ENCODE assay signal across 8 cellular contexts in the genomic region with DNA sequence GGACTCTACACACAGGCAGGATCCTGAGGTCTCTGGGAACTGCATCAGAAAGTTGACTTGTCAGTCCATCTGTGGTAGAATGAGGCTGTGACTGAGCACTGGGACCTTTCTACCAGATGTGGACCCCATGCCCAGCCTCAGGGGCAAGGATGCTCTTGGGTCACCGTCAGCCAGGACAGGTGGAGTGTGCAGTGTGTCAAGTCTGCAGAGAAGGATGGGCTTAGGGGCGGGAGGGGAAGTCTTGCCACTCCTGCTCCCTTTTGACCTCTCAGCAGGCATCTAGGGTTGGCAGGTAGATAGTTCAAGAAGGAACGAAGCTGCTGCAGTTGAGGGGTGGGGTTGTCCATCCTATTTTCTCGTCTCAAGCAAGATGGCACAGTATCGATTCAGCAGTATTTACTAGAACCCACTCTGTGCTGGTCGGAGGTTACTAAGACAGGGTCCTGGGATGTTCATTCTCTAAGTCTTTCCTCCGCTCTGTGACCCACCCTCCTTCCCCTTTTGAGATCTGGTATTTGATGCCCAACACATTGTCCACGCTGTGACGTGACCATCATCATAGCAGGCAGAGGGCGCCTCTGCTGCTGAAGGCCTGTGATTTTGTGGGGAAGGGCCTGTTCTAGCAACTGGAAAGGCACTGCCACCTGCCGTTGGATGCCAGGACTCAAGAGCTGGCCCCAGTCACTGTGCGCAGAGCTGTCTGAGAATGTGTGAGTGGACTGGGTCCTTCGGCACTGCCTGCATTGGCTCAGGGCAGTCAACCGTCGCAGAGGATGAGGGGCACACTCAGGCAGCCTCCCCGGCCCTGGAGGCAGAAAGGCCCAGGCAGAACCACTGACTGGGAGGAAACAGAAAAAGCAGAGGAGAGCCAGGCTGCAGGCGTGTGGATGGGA. TPM values are rescaled to one million over a fixed set of nuclear protein-coding genes. Genes with fewer than 3 reads are reported as not detected.
A peak's percentile ranks its signal among the peaks of the same experiment; 100 is the strongest.
DNase-seq lines count a peak whose midpoint lies in the region; ATAC-seq, FAIRE-seq and TF ChIP-seq lines count a peak whose summit lies in the region.

No MANE protein-coding gene starts in this region.

- no peak for FAIRE-seq in D721Med (lab: Jason Lieb, UNC)

- intact Hi-C loops in left ventricle myocardium superior (cut with micrococcal nuclease) = no loop called here
- intact Hi-C loops in posterior vena cava (cut with DNase I) = loop anchor here in 1 of 2 donors (10.0 kb wide), 1 partner anchor 226 kb away; no protein-coding TSS in a partner anchor

- ATAC-seq in left ventricle myocardium superior = peak; percentile 55
- ATAC-seq in GM18520 (IDR thresholded peaks at IDR 0.05; ENCODE audit: unreplicated experiment) = no peak

- DNase-seq in D721Med (ENCODE audit: insufficient read length, low spot score) (peak; percentile 44), KG1 (lab: John Stamatoyannopoulos, UW) (peak; percentile 3), OCI-M1 (lab: John Stamatoyannopoulos, UW) (peak; percentile 93), amniotic stem cell (lab: John Stamatoyannopoulos, UW) (peak; percentile 50), left ventricle myocardium superior (peak; percentile 52), renal cortical epithelial cell (ENCODE audit: low read depth) (peak; percentile 78), posterior vena cava (ENCODE audit: low spot score) (no peak)

- TF ChIP-seq CTCF in D721Med (IDR thresholded peaks at IDR 0.05; ENCODE audit: insufficient read depth, missing control alignments) = peak; percentile 94

RNA-seq across cellular contexts. Expression of gene RBCK1, which starts 23.2 kb away (rescaled TPM):
- total RNA-seq in left ventricle myocardium superior (44.8 TPM), renal cortical epithelial cell (114 and 166 TPM in 2 replicates), posterior vena cava (10 to 100 TPM; 46.7 to 54.4 TPM)

RNA-seq across cellular contexts. Expression of gene TBC1D20, which starts 31.1 kb away (rescaled TPM):
- total RNA-seq in left ventricle myocardium superior = 23.3 TPM
- 34.2 and 36.9 TPM in 2 replicates for total RNA-seq in renal cortical epithelial cell
- 10 to 100 TPM; 28.7 to 33.0 TPM for total RNA-seq in posterior vena cava

RNA-seq across cellular contexts. Expression of gene TRIB3, which starts 50.7 kb away (rescaled TPM):
- total RNA-seq in left ventricle myocardium superior = 0.40 TPM
- total RNA-seq in renal cortical epithelial cell = 22.0 and 114 TPM in 2 replicates
- total RNA-seq in posterior vena cava = 10 to 100 TPM in 1 of 2 donors, 1 to 10 TPM in 1; 7.8 to 12.6 TPM
